ENCODE assay signal across 19 cellular contexts in the genomic region with DNA sequence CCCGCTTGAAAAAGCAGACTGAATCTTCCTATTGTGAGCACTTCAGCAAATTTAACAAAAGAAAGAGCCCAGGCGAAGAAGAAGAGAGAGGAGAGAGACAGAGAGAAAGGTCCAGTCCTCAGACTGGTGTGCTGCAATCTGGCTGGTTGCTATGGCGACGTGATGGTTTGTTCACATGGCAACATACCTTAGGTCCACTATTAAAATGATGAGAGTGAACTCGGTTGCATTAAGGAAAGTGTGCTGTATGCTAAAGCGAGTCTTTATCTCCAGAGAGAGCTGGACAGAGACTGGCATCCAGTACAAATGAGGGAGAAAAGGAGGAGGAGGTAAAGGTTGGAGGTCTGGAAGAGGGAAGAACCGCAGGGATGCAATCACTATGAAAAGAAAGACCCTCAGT.
DNase-seq lines count a peak whose midpoint lies in the region; ATAC-seq, FAIRE-seq and TF ChIP-seq lines count a peak whose summit lies in the region.
"Had no signal": no experiment of that assay in that cellular context is flagged by ENCODE, and none has a peak within 500 bp of the region (broad histone marks: within the 10 kb centered on the region; RNA-seq: fewer than 3 reads in every experiment).

No MANE protein-coding gene starts in this region.

- no peaks in the 10 kb centered on the region for H3F3A ChIP-seq in neural progenitor cell (ENCODE audit: low read depth)

- 0% methylated on average over 7 of the region's 7 CpGs for WGBS in K562 (ENCODE audit: insufficient coverage, low coverage, missing lambda C conversion rate)

- H3K79me2 ChIP-seq in K562 (ENCODE audit: control insufficient read depth, insufficient read depth, low read length) (no peaks in the 10 kb centered on the region), neural progenitor cell (ENCODE audit: low read depth) (no peaks in the 10 kb centered on the region)

- no peaks in the 10 kb centered on the region for H3K9me3 ChIP-seq in K562 (replicated peaks; ENCODE audit: control insufficient read depth, insufficient read depth, low read depth, low read length)
- H3K9me3 ChIP-seq in neural progenitor cell (ENCODE audit: low read depth): no peaks in the 10 kb centered on the region

- intact Hi-C loops in K562 (cut with micrococcal nuclease): no loop called here

- BruUV-seq in K562 (replicated peaks; lab: Mats Ljungman, UMichigan): no TSS peak

- no peak for TF ChIP-seq RAD21 in K562 (CRISPR knock-in tag; conservative IDR thresholded peaks at IDR 0.05 in 1 of 2, IDR thresholded peaks at IDR 0.05 in 1 of 2)

- no peaks in the 10 kb centered on the region for H3K36me3 Mint-ChIP-seq in neural progenitor cell
- H3K36me3 Mint-ChIP-seq: CD4-positive, alpha-beta memory T cell had no signal

- H3K27ac ChIP-seq in K562 (ENCODE audit: extremely low read depth, low read depth, low read length) (no peak overlapping the region), neural progenitor cell (no peak overlapping the region)

- no peak overlapping the region for H3K4me2 ChIP-seq in K562 (ENCODE audit: insufficient read depth, low read length)
- H3K4me2 ChIP-seq in neural progenitor cell: no peak overlapping the region

- peaks cover 49% of the 10 kb centered on the region for H3K4me1 Mint-ChIP-seq in neural progenitor cell
- H3K4me1 Mint-ChIP-seq: CD4-positive, alpha-beta memory T cell had no signal

- H4K20me1 ChIP-seq in K562 (replicated peaks; ENCODE audit: control insufficient read depth, insufficient read depth, low read length): no peaks in the 10 kb centered on the region
- H4K20me1 ChIP-seq in neural progenitor cell (ENCODE audit: low read depth): no peaks in the 10 kb centered on the region

- ATAC-seq in K562 (no peak), GM21529 (IDR thresholded peaks at IDR 0.05; ENCODE audit: unreplicated experiment) (no peak)

- CTCF ChIA-PET in K562 (lab: Yijun Ruan, JAX; ENCODE audit: low intra/inter-chr PET ratio): no interaction called here

- DNase-seq in DMS53 (lab: John Stamatoyannopoulos, UW) (peak; percentile 29), DMS53 treated with DMSO at 0.1 percent for 48 hours (lab: John Stamatoyannopoulos, UW; ENCODE audit: unreplicated experiment) (no peak), M059J (ENCODE audit: low read depth) (peak; percentile 13), K562 (ENCODE audit: extremely low read depth in 1 of 4, low spot score in 3 of 4) (no peak), neural progenitor cell (ENCODE audit: low spot score) (peak; percentile 52), NCI-H1092 treated with DMSO at 0.1 percent for 48 hours (lab: John Stamatoyannopoulos, UW) (no peak), dermis blood vessel endothelial cell (no peak)
- DNase-seq: 8988T; CD4-positive, alpha-beta memory T cell; H9; Kasumi-1; NCI-H1105 treated with DMSO at 0.1 percent for 48 hours; NCI-H2029; NCI-H524 treated with DMSO at 0.1 percent for 48 hours; NK-92 treated with Interleukin-12 subunit alpha and Interleukin-12 subunit beta, amount 100 ng/mL, for 24 hours; SHP77 had no signal

- TF ChIP-seq EP300 in K562 (IDR thresholded peaks at IDR 0.05; ENCODE audit: low read length): no peak

- no peaks in the 10 kb centered on the region; a peak in 1 of 5 replicates for H3K27me3 ChIP-seq in K562 (ENCODE audit: control insufficient read depth in 2 of 2, insufficient read depth in 2 of 2, low read length in 2 of 2)
- no peaks in the 10 kb centered on the region for H3K27me3 ChIP-seq in neural progenitor cell

- no peaks in the 10 kb centered on the region for H3K9me1 ChIP-seq in K562 (ENCODE audit: control insufficient read depth, insufficient read depth, low read length)

- H3K4me1 ChIP-seq in K562 (replicated peaks in 1 of 2; ENCODE audit: control insufficient read depth in 2 of 2, insufficient read depth in 2 of 2, low read length in 2 of 2) (no peaks in the 10 kb centered on the region), neural progenitor cell (peaks cover 11% of the 10 kb centered on the region)

- no peak overlapping the region for H3K27ac Mint-ChIP-seq in neural progenitor cell
- H3K27ac Mint-ChIP-seq: CD4-positive, alpha-beta memory T cell; H9 had no signal

- H3K27me3 Mint-ChIP-seq in neural progenitor cell (ENCODE audit: insufficient read depth, low read depth): peaks cover 6% of the 10 kb centered on the region

- no peak overlapping the region for H3K9ac ChIP-seq in K562 (ENCODE audit: insufficient read depth in 1 of 2, low read depth in 2 of 2, low read length in 2 of 2)
- no peak overlapping the region for H3K9ac ChIP-seq in neural progenitor cell

- H2AFZ ChIP-seq in K562 (ENCODE audit: low read depth, low read length) (no peak overlapping the region), neural progenitor cell (replicated peaks) (no peak overlapping the region)

- H3K36me3 ChIP-seq in K562 (ENCODE audit: control insufficient read depth, insufficient read depth, low read length): no peaks in the 10 kb centered on the region
- H3K36me3 ChIP-seq in neural progenitor cell: no peaks in the 10 kb centered on the region

- no peak for TF ChIP-seq POLR2A in K562 (conservative IDR thresholded peaks at IDR 0.05)

- no peak overlapping the region for H3K4me3 Mint-ChIP-seq in neural progenitor cell
- H3K4me3 Mint-ChIP-seq: CD4-positive, alpha-beta memory T cell; H9 had no signal

- H3K4me3 ChIP-seq in K562 (no peak overlapping the region), neural progenitor cell (no peak overlapping the region)

- POLR2A ChIA-PET in K562 (lab: Yijun Ruan, JAX): no interaction called here

- H3K9me3 Mint-ChIP-seq in neural progenitor cell: peaks cover under 1% of the 10 kb centered on the region
- H3K9me3 Mint-ChIP-seq: H9 had no signal

- in situ Hi-C loops in K562 (cut with MboI): no loop called here

- no peak for FAIRE-seq in K562 (lab: Jason Lieb, UNC)
- FAIRE-seq: D721Med, GM19239 had no signal

- TF ChIP-seq CTCF in K562 (IDR thresholded peaks at IDR 0.05 in 2 of 3, conservative IDR thresholded peaks at IDR 0.05 in 1 of 3; ENCODE audit: insufficient read depth in 2 of 3, low read depth in 1 of 3, low read length in 3 of 3) (no peak), neural progenitor cell (IDR thresholded peaks at IDR 0.05) (no peak)

TF ChIP-seq in K562, 482 proteins besides CTCF, POLR2A, EP300 and RAD21:
- TF ChIP-seq RFX1 (IDR thresholded peaks at IDR 0.05) (peak; percentile 79), NFRKB (IDR thresholded peaks at IDR 0.05; ENCODE audit: low read depth) (no peak), FOXJ3 (CRISPR knock-in tag; IDR thresholded peaks at IDR 0.05) (no peak)

Comparison
In these comparisons a context has a peak if more than half of its experiments do, and no peak if none do; other contexts are left out.
1. DNase-seq: peak in DMS53 (single experiment), M059J (single experiment) and neural progenitor cell (single experiment); none in DMS53 treated with DMSO at 0.1 percent for 48 hours (single experiment), K562 (0 of 4), NCI-H1092 treated with DMSO at 0.1 percent for 48 hours (single experiment) and dermis blood vessel endothelial cell (single experiment).